In genomic region chr16:86459266-86459665, GRCh38 we compare ENCODE assay signal across 26 cellular contexts. TPM values are rescaled to one million over a fixed set of nuclear protein-coding genes. Genes with fewer than 3 reads are reported as not detected.
"Had no signal": no experiment of that assay in that cellular context is flagged by ENCODE, and none has a peak within 500 bp of the region (broad histone marks: within the 10 kb centered on the region; RNA-seq: fewer than 3 reads in every experiment).

No MANE protein-coding gene starts in this region.

- H3K27ac Mint-ChIP-seq: activated B cell treated with CpG ODN at 0.5 μM for 24 hours; activated CD4-positive, alpha-beta T cell treated with anti-CD3 and anti-CD28 coated beads for 36 hours; activated naive CD8-positive, alpha-beta T cell treated with anti-CD3 and anti-CD28 coated beads, Interleukin-2, amount 10 ng/mL, durations not matched to agents 7 days and 5 days; activated T-helper 2 cell treated with anti-CD3 and anti-CD28 coated beads, Interferon-gamma antibody, Interleukin-2, Interleukin-4, amounts not matched to agents 10 μg/mL and 5 μg/mL and 100 μg/mL, durations not matched to agents 14 hours and 24 hours and 36 hours; mesothelial cell of epicardium; nephron; stimulated activated memory B cell treated with anti-CD40 and anti-IgM and Interleukin-4, amounts not matched to agents 10 μg/mL and 1 μg/mL and 100 μg/mL, for 72 hours; T-helper 17 cell had no signal

- H3K9me3 ChIP-seq: right lobe of liver had no signal

- H3K4me3 ChIP-seq: body of pancreas, cardiac muscle cell, left ventricle myocardium inferior, right lobe of liver, thoracic aorta had no signal

- ATAC-seq: activated CD4-positive, alpha-beta T cell treated with anti-CD3 and anti-CD28 coated beads for 36 hours; activated T-cell treated with anti-CD3 and anti-CD28 coated beads, Interleukin-2, amount 50 U/mL, for 4 hours; body of pancreas; right lobe of liver; stimulated activated memory B cell treated with anti-CD40 and anti-IgM and Interleukin-4, amounts not matched to agents 10 μg/mL and 1 μg/mL and 100 μg/mL, for 72 hours; T-helper 17 cell had no signal

- H3K36me3 Mint-ChIP-seq: mesothelial cell of epicardium; stimulated activated memory B cell treated with anti-CD40 and anti-IgM and Interleukin-4, amounts not matched to agents 10 μg/mL and 1 μg/mL and 100 μg/mL, for 72 hours had no signal

- H3K9ac ChIP-seq: parathyroid adenoma had no signal

- H2AFZ ChIP-seq: parathyroid adenoma had no signal

- H3K4me3 Mint-ChIP-seq: activated B cell treated with CpG ODN at 0.5 μM for 24 hours; activated CD4-positive, alpha-beta T cell treated with anti-CD3 and anti-CD28 coated beads for 36 hours; activated naive CD8-positive, alpha-beta T cell treated with anti-CD3 and anti-CD28 coated beads, Interleukin-2, amount 10 ng/mL, durations not matched to agents 7 days and 5 days; activated T-cell treated with anti-CD3 and anti-CD28 coated beads, Interleukin-2, amount 50 U/mL, for 4 hours; mesothelial cell of epicardium; nephron; stimulated activated memory B cell treated with anti-CD40 and anti-IgM and Interleukin-4, amounts not matched to agents 10 μg/mL and 1 μg/mL and 100 μg/mL, for 72 hours; T-helper 17 cell had no signal

- H3K4me1 ChIP-seq: body of pancreas, left ventricle myocardium inferior, parathyroid adenoma, right lobe of liver had no signal

- H3K4me1 Mint-ChIP-seq: activated B cell treated with CpG ODN at 0.5 μM for 24 hours; activated CD4-positive, alpha-beta T cell treated with anti-CD3 and anti-CD28 coated beads for 36 hours; activated naive CD8-positive, alpha-beta T cell treated with anti-CD3 and anti-CD28 coated beads, Interleukin-2, amount 10 ng/mL, durations not matched to agents 7 days and 5 days; stimulated activated memory B cell treated with anti-CD40 and anti-IgM and Interleukin-4, amounts not matched to agents 10 μg/mL and 1 μg/mL and 100 μg/mL, for 72 hours; T-helper 17 cell had no signal

- H3K36me3 ChIP-seq: cardiac muscle cell, left ventricle myocardium inferior, right lobe of liver, thoracic aorta had no signal

- H3K27ac ChIP-seq: body of pancreas, cardiac muscle cell, epithelial cell of prostate, left ventricle myocardium inferior, parathyroid adenoma, right lobe of liver, thoracic aorta had no signal

- DNase-seq: activated B cell treated with CpG ODN at 0.5 μM for 24 hours; activated CD4-positive, alpha-beta T cell treated with anti-CD3 and anti-CD28 coated beads for 36 hours; activated CD4-positive, alpha-beta T cell treated with anti-CD3 and anti-CD28 coated beads, Interleukin-2, amount 50 U/mL, for 4 hours; activated CD8-positive, alpha-beta memory T cell treated with anti-CD3 and anti-CD28 coated beads for 24 hours; activated CD8-positive, alpha-beta memory T cell treated with anti-CD3 and anti-CD28 coated beads, Interleukin-2, amount 50 U/mL, for 4 hours; activated naive CD4-positive, alpha-beta T cell; activated naive CD8-positive, alpha-beta T cell treated with anti-CD3 and anti-CD28 coated beads, Interleukin-2, amount 10 ng/mL, durations not matched to agents 7 days and 5 days; activated T-cell treated with anti-CD3 and anti-CD28 coated beads, Interleukin-2, amount 50 U/mL, for 4 hours; amniotic stem cell; body of pancreas; foreskin melanocyte; glutamatergic neuron; hippocampal formation; left ventricle myocardium inferior; right lobe of liver; small intestine; stimulated activated CD4-positive, alpha-beta T cell treated with anti-CD3 and anti-CD28 coated beads, Interleukin-15, amount 100 ng/mL, for 24 hours; T-helper 17 cell had no signal

- H3K27me3 ChIP-seq: body of pancreas, right lobe of liver had no signal

RNA-seq across cellular contexts. Expression of gene FOXF1, which starts 51.1 kb away (rescaled TPM):
- total RNA-seq: activated B cell treated with CpG ODN at 0.5 μM for 24 hours; activated CD4-positive, alpha-beta T cell treated with anti-CD3 and anti-CD28 coated beads for 36 hours; activated naive CD8-positive, alpha-beta T cell treated with anti-CD3 and anti-CD28 coated beads, Interleukin-2, amount 10 ng/mL, durations not matched to agents 7 days and 5 days; activated T-helper 2 cell treated with anti-CD3 and anti-CD28 coated beads, Interferon-gamma antibody, Interleukin-2, Interleukin-4, amounts not matched to agents 10 μg/mL and 5 μg/mL and 100 μg/mL, durations not matched to agents 14 hours and 24 hours and 36 hours; T-helper 17 cell had no signal
